8 cellular contexts compared by ENCODE assay signal in the genomic region with DNA sequence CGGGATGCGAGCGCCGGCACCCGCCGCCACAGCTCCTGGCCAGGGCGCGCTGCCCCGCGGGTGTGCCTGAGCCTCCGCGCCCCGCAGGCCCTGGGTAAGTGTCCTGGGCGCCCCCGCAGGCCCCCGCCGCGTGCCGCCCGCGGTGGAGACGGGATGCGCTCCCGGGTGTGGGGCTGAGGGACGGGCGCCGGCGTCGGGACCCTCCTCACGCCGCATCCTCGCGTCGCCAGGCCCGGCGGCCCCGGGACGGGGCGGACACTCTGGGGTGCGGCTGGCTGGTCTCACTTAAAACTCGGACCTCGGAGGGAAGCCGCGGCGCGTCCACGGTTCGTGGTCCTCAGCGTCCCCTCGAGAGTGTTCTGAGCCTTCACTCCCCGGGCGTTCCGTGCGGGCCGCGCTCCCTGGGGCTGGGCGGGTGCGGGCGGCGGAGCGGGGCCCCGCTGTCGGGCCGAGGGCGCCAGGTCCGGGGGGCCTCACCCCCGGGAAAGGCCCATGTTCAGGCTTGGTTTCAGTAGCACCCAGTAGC. TPM values are rescaled to one million over a fixed set of nuclear protein-coding genes. Genes with fewer than 3 reads are reported as not detected.
A peak's percentile ranks its signal among the peaks of the same experiment; 100 is the strongest.
DNase-seq lines count a peak whose midpoint lies in the region; ATAC-seq and TF ChIP-seq lines count a peak whose summit lies in the region.

No MANE protein-coding gene starts in this region.

- WGBS in esophagus squamous epithelium, 2 donors: no CpG with 5 or more reads among the region's 67 CpGs
- WGBS in suprapubic skin: no CpG with 5 or more reads among the region's 67 CpGs

- intact Hi-C loops in natural killer cell (cut with micrococcal nuclease) (no loop called here), esophagus squamous epithelium (cut with DNase I) (no loop called here)

- no peak for TF ChIP-seq POLR2A in esophagus squamous epithelium (IDR thresholded peaks at IDR 0.05)
- TF ChIP-seq POLR2A in suprapubic skin (IDR thresholded peaks at IDR 0.05): no peak

- H3K36me3 Mint-ChIP-seq in natural killer cell: no peaks in the 10 kb centered on the region
- H3K36me3 Mint-ChIP-seq in natural killer cell treated with Interleukin-12 subunit alpha and Interleukin-12 subunit beta and Interleukin-15 and Interleukin-18, amount 100 ng/mL, for 72 hours: no peaks in the 10 kb centered on the region

- peaks cover 18 to 47% (median 18%) of the 10 kb centered on the region in 3 donors for H3K4me1 ChIP-seq in esophagus squamous epithelium
- H3K4me1 ChIP-seq in suprapubic skin: peaks cover 27% of the 10 kb centered on the region

- ATAC-seq in natural killer cell (peak in 1 of 3 donors; percentile 24), HG03571 (IDR thresholded peaks at IDR 0.05; ENCODE audit: unreplicated experiment) (peak; percentile 5)
- no peak for ATAC-seq in natural killer cell treated with Interleukin-12 subunit alpha and Interleukin-12 subunit beta and Interleukin-15 and Interleukin-18, amount 100 ng/mL, for 72 hours

- no peak for TF ChIP-seq EP300 in suprapubic skin (IDR thresholded peaks at IDR 0.05)

- H3K27me3 Mint-ChIP-seq in natural killer cell (ENCODE audit: low read depth in 2 of 2): peaks cover 15 to 19% of the 10 kb centered on the region in 2 donors
- peaks cover 16 to 18% of the 10 kb centered on the region in 2 donors for H3K27me3 Mint-ChIP-seq in natural killer cell treated with Interleukin-12 subunit alpha and Interleukin-12 subunit beta and Interleukin-15 and Interleukin-18, amount 100 ng/mL, for 72 hours

- no peaks in the 10 kb centered on the region for H3K9me3 Mint-ChIP-seq in natural killer cell
- H3K9me3 Mint-ChIP-seq in natural killer cell treated with Interleukin-12 subunit alpha and Interleukin-12 subunit beta and Interleukin-15 and Interleukin-18, amount 100 ng/mL, for 72 hours: no peaks in the 10 kb centered on the region

- peaks cover 8 to 81% (median 14%) of the 10 kb centered on the region in 4 donors for H3K27me3 ChIP-seq in esophagus squamous epithelium
- H3K27me3 ChIP-seq in suprapubic skin: peaks cover 52% of the 10 kb centered on the region

- peaks cover 0 to 6% (median 0%) of the 10 kb centered on the region in 3 donors for H3K36me3 ChIP-seq in esophagus squamous epithelium
- H3K36me3 ChIP-seq in suprapubic skin: peaks cover 4% of the 10 kb centered on the region

- peak overlapping the region; percentile 13 for H3K4me3 Mint-ChIP-seq in natural killer cell
- H3K4me3 Mint-ChIP-seq in natural killer cell treated with Interleukin-12 subunit alpha and Interleukin-12 subunit beta and Interleukin-15 and Interleukin-18, amount 100 ng/mL, for 72 hours: no peak overlapping the region

- TF ChIP-seq CTCF in natural killer cell (IDR thresholded peaks at IDR 0.05): no peak
- no peak for TF ChIP-seq CTCF in esophagus squamous epithelium (IDR thresholded peaks at IDR 0.05)
- TF ChIP-seq CTCF in suprapubic skin (IDR thresholded peaks at IDR 0.05): no peak

- peak overlapping the region in 3 of 4 donors; percentile 21 to 71 (median 62) for H3K27ac ChIP-seq in esophagus squamous epithelium
- H3K27ac ChIP-seq in suprapubic skin: no peak overlapping the region

- no peak overlapping the region for H3K27ac Mint-ChIP-seq in natural killer cell
- H3K27ac Mint-ChIP-seq in natural killer cell treated with Interleukin-12 subunit alpha and Interleukin-12 subunit beta and Interleukin-15 and Interleukin-18, amount 100 ng/mL, for 72 hours: no peak overlapping the region

- peaks cover 0 to 7% of the 10 kb centered on the region in 2 donors for H3K4me1 Mint-ChIP-seq in natural killer cell
- H3K4me1 Mint-ChIP-seq in natural killer cell treated with Interleukin-12 subunit alpha and Interleukin-12 subunit beta and Interleukin-15 and Interleukin-18, amount 100 ng/mL, for 72 hours (ENCODE audit: low read depth in 2 of 2): peaks cover 0 to 5% of the 10 kb centered on the region in 2 donors

- peak overlapping the region; percentile 36 to 73 (median 48) for H3K4me3 ChIP-seq in esophagus squamous epithelium
- peak overlapping the region; percentile 51 for H3K4me3 ChIP-seq in suprapubic skin

- H3K9me3 ChIP-seq in esophagus squamous epithelium (no peaks in the 10 kb centered on the region), suprapubic skin (no peaks in the 10 kb centered on the region)

- DNase-seq in natural killer cell: no peak
- DNase-seq in natural killer cell treated with Interleukin-12 subunit alpha and Interleukin-12 subunit beta and Interleukin-15 and Interleukin-18, amount 100 ng/mL, for 72 hours (ENCODE audit: low spot score): no peak
- DNase-seq in esophagus squamous epithelium (lab: John Stamatoyannopoulos, UW): no peak
- peak; percentile 55 to 78 for DNase-seq in suprapubic skin (ENCODE audit: low spot score in 2 of 2)
- DNase-seq in stimulated activated CD4-positive, alpha-beta T cell treated with anti-CD3 and anti-CD28 coated beads, Interleukin-4, amount 100 ng/mL, for 24 hours: no peak
- no peak for DNase-seq in UCSD-AML1 (lab: John Stamatoyannopoulos, UW; ENCODE audit: unreplicated experiment)
- no peak for DNase-seq in DMS153 treated with DMSO at 0.1 percent for 48 hours (lab: John Stamatoyannopoulos, UW; ENCODE audit: unreplicated experiment)

RNA-seq across cellular contexts. Expression of gene AHRR, which starts 0.3 kb away (rescaled TPM):
- 1 to 10 TPM in 2 of 3 donors, under 1 TPM in 1; 0.88 to 1.4 (median 1.2) TPM for total RNA-seq in natural killer cell
- 10 to 100 TPM in 1 of 2 donors, 1 to 10 TPM in 1; 4.1 to 11.0 TPM for total RNA-seq in natural killer cell treated with Interleukin-12 subunit alpha and Interleukin-12 subunit beta and Interleukin-15 and Interleukin-18, amount 100 ng/mL, for 72 hours
- total RNA-seq in esophagus squamous epithelium: 1 to 10 TPM in 3 of 4 donors, under 1 TPM in 1; 0.66 to 1.5 (median 1.1) TPM
- 10 to 100 TPM in 1 of 4 donors, 1 to 10 TPM in 3; 3.0 to 10.7 (median 4.2) TPM for total RNA-seq in suprapubic skin

RNA-seq across cellular contexts. Expression of gene PDCD6, which starts 50.3 kb away (rescaled TPM):
- total RNA-seq in natural killer cell (10 to 100 TPM; 49.6 to 65.6 (median 57.7) TPM), esophagus squamous epithelium (100 to 1,000 TPM in 3 of 4 donors, 10 to 100 TPM in 1; 97.8 to 129 (median 114) TPM), suprapubic skin (100 to 1,000 TPM in 1 of 4 donors, 10 to 100 TPM in 3; 90.1 to 105 (median 96.7) TPM)
- 10 to 100 TPM; 71.5 to 85.9 TPM for total RNA-seq in natural killer cell treated with Interleukin-12 subunit alpha and Interleukin-12 subunit beta and Interleukin-15 and Interleukin-18, amount 100 ng/mL, for 72 hours

Comparison
In these comparisons a context has a peak if more than half of its experiments do, and no peak if none do; other contexts are left out.
1. DNase-seq: peak in suprapubic skin (2 of 2); none in natural killer cell (single experiment), natural killer cell treated with Interleukin-12 subunit alpha and Interleukin-12 subunit beta and Interleukin-15 and Interleukin-18, amount 100 ng/mL, for 72 hours (single experiment), esophagus squamous epithelium (single experiment), stimulated activated CD4-positive, alpha-beta T cell treated with anti-CD3 and anti-CD28 coated beads, Interleukin-4, amount 100 ng/mL, for 24 hours (single experiment), UCSD-AML1 (single experiment) and DMS153 treated with DMSO at 0.1 percent for 48 hours (single experiment).